9 cellular contexts compared by ENCODE assay signal in genomic region chr11:123357353-123357989, GRCh38.
A peak's percentile ranks its signal among the peaks of the same experiment; 100 is the strongest.
DNase-seq lines count a peak whose midpoint lies in the region; ATAC-seq and TF ChIP-seq lines count a peak whose summit lies in the region.
"Had no signal": no experiment of that assay in that cellular context is flagged by ENCODE, and none has a peak within 500 bp of the region (broad histone marks: within the 10 kb centered on the region; RNA-seq: fewer than 3 reads in every experiment).

No MANE protein-coding gene starts in this region.

- ATAC-seq in heart left ventricle: no peak
- no peak for ATAC-seq in left ventricle myocardium superior

- H3K27ac ChIP-seq in heart left ventricle (peak overlapping the region in 10 of 12 donors; percentile 52 to 83 (median 76)), stomach smooth muscle (ENCODE audit: low read length) (no peak overlapping the region)

- 55 to 62% (median 61%) methylated on average over 7 to 9 of the region's 9 CpGs for WGBS in heart left ventricle, 4 donors

- H3K4me1 ChIP-seq in heart left ventricle: peaks cover 0 to 21% (median 1%) of the 10 kb centered on the region in 12 donors
- peaks cover 3% of the 10 kb centered on the region for H3K4me1 ChIP-seq in iPS-15b (ENCODE audit: control insufficient read depth, insufficient read depth, low read length)
- peaks cover 6% of the 10 kb centered on the region for H3K4me1 ChIP-seq in stomach smooth muscle (ENCODE audit: control insufficient read depth, insufficient read depth, low read length)

- H3K4me3 ChIP-seq in heart left ventricle (peak overlapping the region in 11 of 12 donors; percentile 34 to 69 (median 60)), iPS-15b (ENCODE audit: low read depth, low read length) (peak overlapping the region; percentile 75), stomach smooth muscle (ENCODE audit: low read length in 2 of 2) (peak overlapping the region; percentile 66 to 72)

- no peak for TF ChIP-seq POLR2A in heart left ventricle (IDR thresholded peaks at IDR 0.05)

- no peaks in the 10 kb centered on the region for H3K9me3 ChIP-seq in heart left ventricle
- no peaks in the 10 kb centered on the region for H3K9me3 ChIP-seq in iPS-15b (ENCODE audit: control insufficient read depth, insufficient read depth, low read length)
- no peaks in the 10 kb centered on the region for H3K9me3 ChIP-seq in stomach smooth muscle (ENCODE audit: control insufficient read depth in 2 of 2, low read length in 2 of 2)

- no peak for DNase-seq in heart left ventricle
- DNase-seq in left ventricle myocardium superior: no peak
- peak; percentile 29 to 41 for DNase-seq in activated CD4-positive, alpha-beta T cell treated with anti-CD3 and anti-CD28 coated beads, Interleukin-2, amount 50 U/mL, for 48 hours
- DNase-seq in AG08395 (ENCODE audit: low spot score): no peak
- DNase-seq in posterior vena cava (ENCODE audit: low spot score): no peak
- no peak for DNase-seq in putamen (ENCODE audit: low spot score)
- DNase-seq: cortex of kidney had no signal

- H3K27me3 ChIP-seq in heart left ventricle (peaks cover 0 to 38% (median 5%) of the 10 kb centered on the region in 9 donors), iPS-15b (ENCODE audit: control insufficient read depth, insufficient read depth, low read length) (peaks cover 60% of the 10 kb centered on the region), stomach smooth muscle (ENCODE audit: control insufficient read depth in 1 of 2, insufficient read depth in 2 of 2, low read length in 2 of 2) (peaks cover 4 to 20% of the 10 kb centered on the region in 2 donors)

- intact Hi-C loops in heart left ventricle (cut with DNase I): loop anchor here in 5 of 10 donors (2.0 to 5.0 kb wide), 3 partner anchors 53 to 120 kb away; no protein-coding TSS in a partner anchor
- intact Hi-C loops in left ventricle myocardium superior (cut with micrococcal nuclease): no loop called here
- intact Hi-C loops in posterior vena cava (cut with DNase I): no loop called here

- no peak overlapping the region for H3K9ac ChIP-seq in iPS-15b (ENCODE audit: low read depth, low read length)
- peak overlapping the region in 1 of 2 donors; percentile 39 for H3K9ac ChIP-seq in stomach smooth muscle (ENCODE audit: low read length in 2 of 2)

- TF ChIP-seq CTCF in heart left ventricle (IDR thresholded peaks at IDR 0.05): no peak

- no peaks in the 10 kb centered on the region for H3K36me3 ChIP-seq in heart left ventricle
- H3K36me3 ChIP-seq in iPS-15b (ENCODE audit: control insufficient read depth, insufficient read depth, low read length): no peaks in the 10 kb centered on the region
- no peaks in the 10 kb centered on the region for H3K36me3 ChIP-seq in stomach smooth muscle (ENCODE audit: control insufficient read depth in 2 of 2, insufficient read depth in 2 of 2, low read length in 2 of 2)

Comparison
In these comparisons a context has a peak if more than half of its experiments do, and no peak if none do; other contexts are left out.
1. DNase-seq: peak in activated CD4-positive, alpha-beta T cell treated with anti-CD3 and anti-CD28 coated beads, Interleukin-2, amount 50 U/mL, for 48 hours (2 of 2); none in heart left ventricle (0 of 5), left ventricle myocardium superior (single experiment), AG08395 (single experiment), posterior vena cava (single experiment) and putamen (single experiment).
2. Peak in every context shown above with its lines, with median percentiles within 50 percentile points of each other: H3K4me3 ChIP-seq.